ENCODE assay signal across 8 cellular contexts in the genomic region with DNA sequence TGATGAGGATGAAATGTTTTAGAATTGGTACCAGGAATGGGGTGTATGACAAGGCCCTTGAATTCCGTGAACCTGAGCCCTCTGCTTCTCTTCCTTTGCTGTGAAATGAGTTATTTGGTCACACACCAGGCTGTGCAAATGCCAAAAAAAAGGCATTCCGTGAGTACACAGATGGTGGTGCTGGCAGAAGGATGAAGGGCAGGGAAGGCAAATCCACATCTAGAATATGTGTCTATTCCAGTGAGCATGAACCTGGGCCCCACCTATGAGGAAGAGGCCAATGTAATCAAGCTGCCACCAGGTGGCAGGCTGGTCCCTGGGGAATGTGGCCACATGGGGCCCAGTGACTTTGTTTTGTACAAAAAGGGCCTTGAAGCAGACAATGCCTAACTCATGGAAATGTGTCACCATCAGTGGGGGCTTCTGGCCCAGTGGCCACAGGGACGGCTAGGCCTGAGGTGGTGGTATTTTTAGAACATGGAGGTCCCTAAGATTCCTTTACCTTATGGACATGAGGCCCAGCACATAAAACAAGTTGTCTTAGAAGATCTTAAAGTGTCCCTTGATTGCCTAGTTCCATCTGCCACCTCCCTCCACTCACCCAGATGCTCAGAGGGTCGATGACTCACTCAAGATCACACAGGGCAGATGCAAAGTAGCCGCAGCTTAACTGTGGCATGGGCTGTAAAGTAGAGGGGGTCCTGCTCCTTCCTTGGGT. TPM values are rescaled to one million over a fixed set of nuclear protein-coding genes. Genes with fewer than 3 reads are reported as not detected.
DNase-seq lines count a peak whose midpoint lies in the region; ATAC-seq and TF ChIP-seq lines count a peak whose summit lies in the region.

No MANE protein-coding gene starts in this region.

- peak overlapping the region in 2 of 4 donors; percentile 15 to 44 for H3K4me3 Mint-ChIP-seq in CD4-positive, CD25-positive, alpha-beta regulatory T cell

- POLR2A ChIA-PET in HEK293T (lab: Yijun Ruan, JAX) (interaction anchor here (1.4 to 2.3 kb wide), 2 partner anchors 31 to 33 kb away, joined by 3 to 8 read pairs; no protein-coding TSS in a partner anchor), PC-3 (lab: Charles Lee; ENCODE audit: unreplicated experiment) (no interaction called here)

- H3K9ac ChIP-seq in PC-3 (ENCODE audit: low read length) (no peak overlapping the region), fibroblast of lung (ENCODE audit: insufficient read depth, low read length) (no peak overlapping the region)

- H4K20me1 ChIP-seq in PC-3 (ENCODE audit: low read length) (no peaks in the 10 kb centered on the region), fibroblast of lung (ENCODE audit: control insufficient read depth, extremely low read depth, insufficient read depth, low read length) (no peaks in the 10 kb centered on the region)

- H3K4me2 ChIP-seq in PC-3 (ENCODE audit: low read length) (no peak overlapping the region), fibroblast of lung (ENCODE audit: extremely low read depth, insufficient read depth, low read length) (no peak overlapping the region)

- no peaks in the 10 kb centered on the region for H3K27me3 ChIP-seq in CD4-positive, CD25-positive, alpha-beta regulatory T cell (ENCODE audit: control insufficient read depth, insufficient read depth, low read length)
- H3K27me3 ChIP-seq in PC-3 (ENCODE audit: low read length) (no peaks in the 10 kb centered on the region), fibroblast of lung (ENCODE audit: control insufficient read depth, insufficient read depth, low read length) (no peaks in the 10 kb centered on the region), thoracic aorta (replicated peaks; ENCODE audit: insufficient read depth) (no peaks in the 10 kb centered on the region)

- CTCF ChIA-PET in HEK293T (lab: Yijun Ruan, JAX), result no interaction called here
- CTCF ChIA-PET in PC-3 (lab: Charles Lee), result no interaction called here

- intact Hi-C loops in PC-3 (cut with micrococcal nuclease), result loop anchor here (1.0 kb wide), 2 partner anchors 35 to 94 kb away; no protein-coding TSS in a partner anchor

- H3K4me1 ChIP-seq in CD4-positive, CD25-positive, alpha-beta regulatory T cell (ENCODE audit: control insufficient read depth, insufficient read depth, low read length, poor library complexity, severe bottlenecking), result peaks cover 12% of the 10 kb centered on the region
- H3K4me1 ChIP-seq in PC-3 (ENCODE audit: insufficient read depth, low read length) (peaks cover 7% of the 10 kb centered on the region; the same call in 1 of the 2 replicates), fibroblast of lung (ENCODE audit: control insufficient read depth, extremely low read depth, insufficient read depth, low read length) (peaks cover 3% of the 10 kb centered on the region), thoracic aorta (ENCODE audit: control insufficient read depth in 1 of 2, low read depth in 2 of 2) (peaks cover 0 to 11% of the 10 kb centered on the region in 2 donors)

- peak; percentile 64 to 86 (median 80) for DNase-seq in CD4-positive, CD25-positive, alpha-beta regulatory T cell
- DNase-seq in HEK293T (ENCODE audit: extremely low spot score) (peak; percentile 55), PC-3 (peak; percentile 77), fibroblast of lung (ENCODE audit: low read depth in 2 of 2) (peak; percentile 70 to 72), nucleus accumbens (lab: John Stamatoyannopoulos, UW) (peak in 54 of 56 donors; percentile 10 to 83 (median 55)), thoracic aorta (ENCODE audit: low spot score) (no peak)
- peak; percentile 84 for DNase-seq in activated T-cell treated with anti-CD3 and anti-CD28 coated beads, Interleukin-2, amount 50 U/mL, for 1 hour

- peaks cover 0 to 28% (median 10%) of the 10 kb centered on the region in 4 donors for H3K4me1 Mint-ChIP-seq in CD4-positive, CD25-positive, alpha-beta regulatory T cell

- H3K36me3 ChIP-seq in CD4-positive, CD25-positive, alpha-beta regulatory T cell (ENCODE audit: control insufficient read depth, insufficient read depth, low read length), result no peaks in the 10 kb centered on the region
- H3K36me3 ChIP-seq in PC-3 (ENCODE audit: low read depth, low read length), result no peaks in the 10 kb centered on the region
- H3K36me3 ChIP-seq in fibroblast of lung (ENCODE audit: control insufficient read depth, insufficient read depth, low read length), result no peaks in the 10 kb centered on the region
- H3K36me3 ChIP-seq in thoracic aorta, result no peaks in the 10 kb centered on the region

- H3K27ac Mint-ChIP-seq in CD4-positive, CD25-positive, alpha-beta regulatory T cell, result peak overlapping the region in 2 of 3 donors; percentile 73 to 92

- no peak overlapping the region for H2AFZ ChIP-seq in PC-3 (ENCODE audit: low read length)
- H2AFZ ChIP-seq in fibroblast of lung (ENCODE audit: low read length), result no peak overlapping the region

- no peak overlapping the region for H3K27ac ChIP-seq in CD4-positive, CD25-positive, alpha-beta regulatory T cell (ENCODE audit: insufficient read depth, low read length, poor library complexity, severe bottlenecking)
- no peak overlapping the region for H3K27ac ChIP-seq in PC-3 (ENCODE audit: low read length)
- H3K27ac ChIP-seq in fibroblast of lung (ENCODE audit: insufficient read depth, low read length), result no peak overlapping the region
- H3K27ac ChIP-seq in thoracic aorta, result no peak overlapping the region

- no peaks in the 10 kb centered on the region for H3K9me3 ChIP-seq in CD4-positive, CD25-positive, alpha-beta regulatory T cell (ENCODE audit: control insufficient read depth in 2 of 2, low read length in 2 of 2)
- no peaks in the 10 kb centered on the region for H3K9me3 ChIP-seq in PC-3 (ENCODE audit: low read length)
- H3K9me3 ChIP-seq in fibroblast of lung (ENCODE audit: control insufficient read depth, insufficient read depth, low read depth, low read length), result no peaks in the 10 kb centered on the region
- H3K9me3 ChIP-seq in thoracic aorta, result no peaks in the 10 kb centered on the region

- H3K79me2 ChIP-seq in PC-3 (ENCODE audit: low read length) (no peaks in the 10 kb centered on the region), fibroblast of lung (ENCODE audit: control insufficient read depth, insufficient read depth, low read length) (no peaks in the 10 kb centered on the region)

- H3K9me2 ChIP-seq in PC-3 (replicated peaks; ENCODE audit: low read length), result no peaks in the 10 kb centered on the region

- H3K27me3 Mint-ChIP-seq in CD4-positive, CD25-positive, alpha-beta regulatory T cell, result peaks cover 27% of the 10 kb centered on the region

- BruUV-seq in PC-3 (replicated peaks; lab: Mats Ljungman, UMichigan), result no TSS peak

- no peaks in the 10 kb centered on the region for H3K36me3 Mint-ChIP-seq in CD4-positive, CD25-positive, alpha-beta regulatory T cell

- H3K4me3 ChIP-seq in CD4-positive, CD25-positive, alpha-beta regulatory T cell (ENCODE audit: low read depth, low read length), result no peak overlapping the region
- no peak overlapping the region for H3K4me3 ChIP-seq in PC-3 (ENCODE audit: low read length)
- no peak overlapping the region for H3K4me3 ChIP-seq in fibroblast of lung (replicated peaks in 1 of 4; ENCODE audit: control extremely low read depth in 1 of 4, insufficient read depth in 1 of 4, low read depth in 3 of 4, low read length in 4 of 4)
- no peak overlapping the region for H3K4me3 ChIP-seq in thoracic aorta

- no peaks in the 10 kb centered on the region for H3F3A ChIP-seq in PC-3 (ENCODE audit: low read length, unreplicated experiment)

- peaks cover 0 to 1% (median 0%) of the 10 kb centered on the region in 7 donors for H3K9me3 Mint-ChIP-seq in CD4-positive, CD25-positive, alpha-beta regulatory T cell

- peak; percentile 75 for TF ChIP-seq CTCF in PC-3 (conservative IDR thresholded peaks at IDR 0.05; ENCODE audit: low read depth, low read length)
- peak; percentile 63 to 67 for TF ChIP-seq CTCF in fibroblast of lung (conservative IDR thresholded peaks at IDR 0.05 in 1 of 2, IDR thresholded peaks at IDR 0.05 in 1 of 2; ENCODE audit: low read depth in 1 of 2, low read length in 2 of 2)
- peak; percentile 56 for TF ChIP-seq CTCF in thoracic aorta (IDR thresholded peaks at IDR 0.05)

- ATAC-seq in CD4-positive, CD25-positive, alpha-beta regulatory T cell (ENCODE audit: low read depth in 2 of 2), result peak; percentile 56 to 60
- ATAC-seq in PC-3 (peak; percentile 25; the same call in 1 of the 2 replicates), thoracic aorta (ENCODE audit: insufficient number of reproducible peaks, low FRiP score, low read depth) (no peak), GM21423 (IDR thresholded peaks at IDR 0.05; ENCODE audit: unreplicated experiment) (no peak)

RNA-seq across cellular contexts. Expression of gene RNF215, which starts 3.9 kb away (rescaled TPM):
- total RNA-seq in CD4-positive, CD25-positive, alpha-beta regulatory T cell, result 13.1 TPM
- polyA plus RNA-seq in CD4-positive, CD25-positive, alpha-beta regulatory T cell, result under 1 TPM; 0.23 to 0.50 (median 0.42) TPM
- total RNA-seq in PC-3 (2014; rRNA removed) (22.6 and 25.2 TPM in 2 replicates), fibroblast of lung (20.3 and 30.2 TPM in 2 replicates), thoracic aorta (10 to 100 TPM; 11.4 to 11.6 TPM)
- polyA plus RNA-seq in fibroblast of lung, result 4.2 and 5.3 TPM in 2 replicates
- polyA plus RNA-seq in fibroblast of lung (2012), result 9.4 and 10.3 TPM in 2 replicates
- 15.7 and 19.7 TPM in 2 replicates for polyA minus RNA-seq in fibroblast of lung (ENCODE audit: low replicate concordance)

RNA-seq across cellular contexts. Expression of gene SEC14L2, which starts 5.7 kb away (rescaled TPM):
- total RNA-seq in CD4-positive, CD25-positive, alpha-beta regulatory T cell, result 69.0 TPM
- 1 to 10 TPM; 3.1 to 5.8 (median 3.7) TPM for polyA plus RNA-seq in CD4-positive, CD25-positive, alpha-beta regulatory T cell
- total RNA-seq in PC-3 (2014; rRNA removed) (9.7 and 16.8 TPM in 2 replicates), fibroblast of lung (4.9 and 5.8 TPM in 2 replicates), thoracic aorta (10 to 100 TPM in 1 of 2 donors, 1 to 10 TPM in 1; 6.4 to 18.3 TPM)
- polyA plus RNA-seq in fibroblast of lung, result 10.2 and 17.3 TPM in 2 replicates
- polyA plus RNA-seq in fibroblast of lung (2012), result 8.3 and 18.7 TPM in 2 replicates
- 10.9 and 68.9 TPM in 2 replicates for polyA minus RNA-seq in fibroblast of lung (ENCODE audit: low replicate concordance)

RNA-seq across cellular contexts. Expression of gene CCDC157, which starts 34.3 kb away (rescaled TPM):
- 7.1 TPM for total RNA-seq in CD4-positive, CD25-positive, alpha-beta regulatory T cell
- polyA plus RNA-seq in CD4-positive, CD25-positive, alpha-beta regulatory T cell, result 1 to 10 TPM; 1.3 to 2.4 (median 1.9) TPM
- 1.5 and 3.5 TPM in 2 replicates for total RNA-seq in PC-3 (2014; rRNA removed)
- total RNA-seq in fibroblast of lung, result 1.0 and 1.5 TPM in 2 replicates
- 0.77 and 1.1 TPM in 2 replicates for polyA plus RNA-seq in fibroblast of lung
- polyA plus RNA-seq in fibroblast of lung (2012), result 0.91 and 1.6 TPM in 2 replicates
- polyA minus RNA-seq in fibroblast of lung (ENCODE audit: low replicate concordance), result 0.15 and 0.43 TPM in 2 replicates
- 1 to 10 TPM in 1 of 2 donors, under 1 TPM in 1; 0.27 to 2.9 TPM for total RNA-seq in thoracic aorta

RNA-seq across cellular contexts. Expression of gene MTFP1, which starts 34.4 kb away (rescaled TPM):
- total RNA-seq in CD4-positive, CD25-positive, alpha-beta regulatory T cell, result 111 TPM
- 10 to 100 TPM; 38.3 to 48.9 (median 43.8) TPM for polyA plus RNA-seq in CD4-positive, CD25-positive, alpha-beta regulatory T cell
- 59.3 and 65.7 TPM in 2 replicates for total RNA-seq in PC-3 (2014; rRNA removed)
- total RNA-seq in fibroblast of lung, result 2.5 and 4.6 TPM in 2 replicates
- 3.8 and 5.8 TPM in 2 replicates for polyA plus RNA-seq in fibroblast of lung
- 4.8 and 9.4 TPM in 2 replicates for polyA plus RNA-seq in fibroblast of lung (2012)
- polyA minus RNA-seq in fibroblast of lung (ENCODE audit: low replicate concordance), result 1.1 and 8.5 TPM in 2 replicates
- total RNA-seq in thoracic aorta, result 1 to 10 TPM; 1.9 to 6.4 TPM

RNA-seq across cellular contexts. Expression of gene SF3A1, which starts 34.4 kb away (rescaled TPM):
- total RNA-seq in CD4-positive, CD25-positive, alpha-beta regulatory T cell, result 389 TPM
- 10 to 100 TPM; 66.6 to 78.6 (median 75.1) TPM for polyA plus RNA-seq in CD4-positive, CD25-positive, alpha-beta regulatory T cell
- total RNA-seq in PC-3 (2014; rRNA removed) (59.2 and 69.3 TPM in 2 replicates), fibroblast of lung (10.8 and 17.0 TPM in 2 replicates), thoracic aorta (10 to 100 TPM; 56.7 to 77.0 TPM)
- 22.9 and 45.9 TPM in 2 replicates for polyA plus RNA-seq in fibroblast of lung
- 54.0 and 92.7 TPM in 2 replicates for polyA plus RNA-seq in fibroblast of lung (2012)
- 363 and 681 TPM in 2 replicates for polyA minus RNA-seq in fibroblast of lung (ENCODE audit: low replicate concordance)

Comparison
In these comparisons a context has a peak if more than half of its experiments do, and no peak if none do; other contexts are left out.
1. ATAC-seq: peak in CD4-positive, CD25-positive, alpha-beta regulatory T cell (2 of 2) and PC-3 (single experiment); none in thoracic aorta (single experiment) and GM21423 (single experiment).
2. Peak in every context shown above with its lines, with median percentiles within 50 percentile points of each other: CTCF ChIP-seq.